In the genomic region with DNA sequence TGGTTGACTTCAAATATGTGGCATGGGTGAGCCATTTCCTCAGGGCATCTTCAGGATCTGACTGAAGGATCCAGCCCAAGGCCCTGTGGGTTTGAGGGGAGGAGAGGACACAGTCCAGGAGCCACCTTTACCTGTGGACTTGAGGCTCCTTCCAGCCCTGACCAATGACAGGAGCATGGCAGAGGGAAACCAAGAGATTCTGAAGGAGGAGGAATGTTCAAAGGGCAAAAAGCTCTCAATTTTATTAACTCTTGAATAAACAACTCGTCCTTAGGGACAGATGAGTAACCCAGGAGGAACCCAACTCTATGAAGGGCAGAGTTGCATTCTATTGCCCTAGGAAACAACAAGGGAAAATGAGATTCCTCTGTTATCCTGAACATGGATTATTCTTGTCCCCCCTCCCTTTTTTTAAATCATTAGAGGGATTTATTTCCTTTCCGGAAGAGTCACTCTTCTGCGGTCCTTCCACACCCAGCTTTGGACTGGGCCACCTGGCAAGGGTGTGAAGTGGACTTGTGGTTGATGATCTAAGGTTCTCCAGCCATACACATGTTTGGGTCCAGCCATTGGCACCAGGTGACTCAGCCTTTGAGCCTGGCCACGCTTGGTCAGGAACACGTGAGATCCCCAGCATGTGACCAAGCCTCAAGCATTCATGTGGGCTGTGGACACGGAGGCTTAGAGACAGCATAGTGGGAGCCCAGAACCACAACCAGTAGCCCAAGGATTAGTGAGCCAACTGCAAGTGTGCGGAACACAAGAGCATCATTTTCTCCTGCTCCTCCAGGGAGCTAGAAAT, we compare ENCODE assay signal across 15 cellular contexts. TPM values are rescaled to one million over a fixed set of nuclear protein-coding genes. Genes with fewer than 3 reads are reported as not detected.
DNase-seq lines count a peak whose midpoint lies in the region; ATAC-seq, FAIRE-seq and TF ChIP-seq lines count a peak whose summit lies in the region.
"Had no signal": no experiment of that assay in that cellular context is flagged by ENCODE, and none has a peak within 500 bp of the region (broad histone marks: within the 10 kb centered on the region; RNA-seq: fewer than 3 reads in every experiment).

No MANE protein-coding gene starts in this region.

- no peak overlapping the region for H3K4me3 ChIP-seq in bronchial epithelial cell (ENCODE audit: low read depth, low read length)
- no peak overlapping the region for H3K4me3 ChIP-seq in mucosa of rectum (ENCODE audit: low read length in 2 of 2)
- H3K4me3 ChIP-seq: skin epidermis had no signal

- peak; percentile 18 for FAIRE-seq in bronchial epithelial cell (lab: Jason Lieb, UNC)
- FAIRE-seq: islet of Langerhans had no signal

- no peak for TF ChIP-seq CTCF in C4-2B (conservative IDR thresholded peaks at IDR 0.05)
- TF ChIP-seq CTCF in bronchial epithelial cell (IDR thresholded peaks at IDR 0.05; ENCODE audit: insufficient read depth, low read length, severe bottlenecking): no peak

- H3K36me3 ChIP-seq in bronchial epithelial cell (ENCODE audit: control insufficient read depth, insufficient read depth, low read length) (no peaks in the 10 kb centered on the region), mucosa of rectum (ENCODE audit: control insufficient read depth in 2 of 2, insufficient read depth in 2 of 2, low read length in 2 of 2) (no peaks in the 10 kb centered on the region)

- H3K9me3 ChIP-seq in mucosa of rectum (ENCODE audit: control insufficient read depth in 2 of 2, low read length in 2 of 2): no peaks in the 10 kb centered on the region

- DNase-seq in M059J (ENCODE audit: low read depth) (peak; percentile 96), bronchial epithelial cell (ENCODE audit: low read depth) (no peak), NCI-H524 (lab: John Stamatoyannopoulos, UW) (no peak), NCI-H128 (lab: John Stamatoyannopoulos, UW; ENCODE audit: unreplicated experiment) (no peak), SK-N-DZ (ENCODE audit: low spot score) (no peak)
- DNase-seq: activated CD4-positive, alpha-beta T cell treated with anti-CD3 and anti-CD28 coated beads for 48 hours; caudate nucleus; naive thymus-derived CD4-positive, alpha-beta T cell; NCI-H1092 treated with DMSO at 0.1 percent for 48 hours; NCI-H774 had no signal

- peak overlapping the region; percentile 61 for H3K27ac ChIP-seq in C4-2B
- H3K27ac ChIP-seq in mucosa of rectum (ENCODE audit: low read depth in 2 of 2, low read length in 2 of 2): peak overlapping the region; percentile 54 to 77
- H3K27ac ChIP-seq: skin epidermis had no signal

- peaks cover 7 to 20% of the 10 kb centered on the region in 2 donors for H3K4me1 ChIP-seq in mucosa of rectum (ENCODE audit: control insufficient read depth in 2 of 2, insufficient read depth in 2 of 2, low read length in 2 of 2)

- H3K27me3 ChIP-seq in bronchial epithelial cell (ENCODE audit: control insufficient read depth, insufficient read depth, low read length): no peaks in the 10 kb centered on the region
- no peaks in the 10 kb centered on the region for H3K27me3 ChIP-seq in mucosa of rectum (ENCODE audit: control insufficient read depth in 2 of 2, insufficient read depth in 2 of 2, low read length in 2 of 2)

- no peak for ATAC-seq in GM18511 (IDR thresholded peaks at IDR 0.05; ENCODE audit: unreplicated experiment)
- ATAC-seq: naive thymus-derived CD4-positive, alpha-beta T cell had no signal

- no peak overlapping the region for H3K9ac ChIP-seq in mucosa of rectum (ENCODE audit: low read depth in 1 of 2, low read length in 2 of 2)

RNA-seq across cellular contexts. Expression of a gene that starts 49.8 kb away (rescaled TPM):
- total RNA-seq in M059J (2014; rRNA removed; shearing (Covaris generic)): 80.0 and 109 TPM in 2 replicates
- 50.5 and 58.9 TPM in 2 replicates for total RNA-seq in bronchial epithelial cell
- 62.5 and 74.0 TPM in 2 replicates for polyA plus RNA-seq in SK-N-DZ (2014; cell fraction: cytosol; rRNA removed)
- polyA plus RNA-seq in SK-N-DZ (2014; cell fraction: nucleus; rRNA removed): 59.9 and 93.7 TPM in 2 replicates
